Comparison of ENCODE assay signal across 8 cellular contexts in genomic region chr17:82031303-82031884, GRCh38. TPM values are rescaled to one million over a fixed set of nuclear protein-coding genes. Genes with fewer than 3 reads are reported as not detected.
DNase-seq lines count a peak whose midpoint lies in the region; ATAC-seq lines count a peak whose summit lies in the region.

TSS of gene RAC3 (plus strand) at chr17:82031678. CDS start at chr17:82031762, 84 bp downstream.

- no peaks in the 10 kb centered on the region for H3K9me3 Mint-ChIP-seq in activated T-cell treated with anti-CD3 and anti-CD28 coated beads, Interleukin-2, amount 50 U/mL, for 72 hours

- H3K9me2 ChIP-seq in Karpas-422 (replicated peaks; ENCODE audit: insufficient read depth, low read length), result no peaks in the 10 kb centered on the region

- ATAC-seq in activated T-cell treated with anti-CD3 and anti-CD28 coated beads, Interleukin-2, amount 50 U/mL, for 72 hours (replicated peaks in 1 of 2), result peak; percentile 40 to 52
- no peak for ATAC-seq in HG03469 (IDR thresholded peaks at IDR 0.05; ENCODE audit: unreplicated experiment)

- H3K4me1 ChIP-seq in Karpas-422 (ENCODE audit: low read length) (peaks cover 19% of the 10 kb centered on the region), skeletal muscle satellite cell (ENCODE audit: control insufficient read depth, insufficient read depth, low read length) (peaks cover 18% of the 10 kb centered on the region)

- DNase-seq in Karpas-422 (peak; percentile 68), hepatic stellate cell (ENCODE audit: low spot score) (peak; percentile 68), GF-D8 (lab: John Stamatoyannopoulos, UW) (no peak)
- peak; percentile 30 to 33 for DNase-seq in activated T-cell treated with anti-CD3 and anti-CD28 coated beads, Interleukin-2, amount 50 U/mL, for 72 hours
- DNase-seq in stimulated activated CD8-positive, alpha-beta memory T cell treated with anti-CD3 and anti-CD28 coated beads, Interleukin-4, amount 100 ng/mL, for 48 hours, result no peak

- H3K79me2 ChIP-seq in Karpas-422 (ENCODE audit: low read length), result peaks cover 4% of the 10 kb centered on the region

- H3K4me3 Mint-ChIP-seq in activated T-cell treated with anti-CD3 and anti-CD28 coated beads, Interleukin-2, amount 50 U/mL, for 72 hours, result peak within 1 kb of the TSS; percentile 95 to 97

- peak within 1 kb of the TSS; percentile 75 for H3K4me2 ChIP-seq in Karpas-422 (ENCODE audit: low read depth, low read length, poor library complexity, severe bottlenecking)
- peak within 1 kb of the TSS; percentile 87 for H3K4me2 ChIP-seq in skeletal muscle satellite cell (ENCODE audit: low read length)

- H3K36me3 ChIP-seq in Karpas-422 (ENCODE audit: insufficient read depth, low read length) (no peaks in the 10 kb centered on the region), skeletal muscle satellite cell (ENCODE audit: insufficient read depth, low read length) (no peaks in the 10 kb centered on the region)

- H3K4me1 Mint-ChIP-seq in activated T-cell treated with anti-CD3 and anti-CD28 coated beads, Interleukin-2, amount 50 U/mL, for 72 hours (ENCODE audit: low read depth), result peaks cover 9% of the 10 kb centered on the region

- peak within 1 kb of the TSS; percentile 64 for H3K9ac ChIP-seq in Karpas-422 (ENCODE audit: low read length)
- H3K9ac ChIP-seq in skeletal muscle satellite cell (ENCODE audit: low read depth, low read length), result peak within 1 kb of the TSS; percentile 30

- H3K4me3 ChIP-seq in GM08714 (ENCODE audit: low read length) (peak within 1 kb of the TSS; percentile 46; the same call in 1 of the 2 replicates), Karpas-422 (ENCODE audit: low read length) (peak within 1 kb of the TSS; percentile 60), skeletal muscle satellite cell (ENCODE audit: low read length) (peak within 1 kb of the TSS; percentile 66)

- peaks cover 0 to 1% of the 10 kb centered on the region in 2 donors for H3K36me3 Mint-ChIP-seq in activated T-cell treated with anti-CD3 and anti-CD28 coated beads, Interleukin-2, amount 50 U/mL, for 72 hours (ENCODE audit: insufficient read depth in 2 of 2)

- H3K27me3 Mint-ChIP-seq in activated T-cell treated with anti-CD3 and anti-CD28 coated beads, Interleukin-2, amount 50 U/mL, for 72 hours (ENCODE audit: low read depth), result no peaks in the 10 kb centered on the region

- H3K27me3 ChIP-seq in Karpas-422 (ENCODE audit: low read length), result no peaks in the 10 kb centered on the region
- H3K27me3 ChIP-seq in skeletal muscle satellite cell (ENCODE audit: control insufficient read depth, insufficient read depth, low read length), result no peaks in the 10 kb centered on the region

- H2AFZ ChIP-seq in Karpas-422 (ENCODE audit: low read length), result peak within 1 kb of the TSS; percentile 67; the same call in 1 of the 2 replicates

- H3K27ac Mint-ChIP-seq in activated T-cell treated with anti-CD3 and anti-CD28 coated beads, Interleukin-2, amount 50 U/mL, for 72 hours, result peak within 1 kb of the TSS; percentile 85

- H3K9me3 ChIP-seq in Karpas-422 (ENCODE audit: low read length), result no peaks in the 10 kb centered on the region
- no peaks in the 10 kb centered on the region for H3K9me3 ChIP-seq in skeletal muscle satellite cell (replicated peaks; ENCODE audit: low read length)

- H3K27ac ChIP-seq in Karpas-422 (ENCODE audit: low read length), result no peak within 1 kb of the TSS

- 0 out of 2 replicates have a peak, but pooled peaks cover 4% of the 10 kb centered on the region for H4K20me1 ChIP-seq in Karpas-422 (ENCODE audit: insufficient read depth, low read depth, low read length)

RNA-seq across cellular contexts. Expression of gene RAC3, which starts in this region (rescaled TPM):
- 9.6 and 9.7 TPM in 2 replicates for total RNA-seq in Karpas-422 (2014; rRNA removed; shearing (Covaris generic); ENCODE audit: low replicate concordance)
- total RNA-seq in activated T-cell treated with anti-CD3 and anti-CD28 coated beads, Interleukin-2, amount 50 U/mL, for 72 hours, result 10 to 100 TPM in 1 of 2 donors, 1 to 10 TPM in 1; 8.5 to 13.1 TPM
- total RNA-seq in skeletal muscle satellite cell (2012; rRNA removed), result 9.6 and 15.5 TPM in 2 replicates

Comparison
In these comparisons a context has a peak if more than half of its experiments do, and no peak if none do; other contexts are left out.
1. DNase-seq: peak in Karpas-422 (single experiment), activated T-cell treated with anti-CD3 and anti-CD28 coated beads, Interleukin-2, amount 50 U/mL, for 72 hours (2 of 2) and hepatic stellate cell (single experiment); none in GF-D8 (single experiment) and stimulated activated CD8-positive, alpha-beta memory T cell treated with anti-CD3 and anti-CD28 coated beads, Interleukin-4, amount 100 ng/mL, for 48 hours (single experiment).
2. Peak in every context shown above with its lines, with median percentiles within 50 percentile points of each other: H3K4me3 ChIP-seq.